Comparison of ENCODE assay signal across 13 cellular contexts in the genomic region with DNA sequence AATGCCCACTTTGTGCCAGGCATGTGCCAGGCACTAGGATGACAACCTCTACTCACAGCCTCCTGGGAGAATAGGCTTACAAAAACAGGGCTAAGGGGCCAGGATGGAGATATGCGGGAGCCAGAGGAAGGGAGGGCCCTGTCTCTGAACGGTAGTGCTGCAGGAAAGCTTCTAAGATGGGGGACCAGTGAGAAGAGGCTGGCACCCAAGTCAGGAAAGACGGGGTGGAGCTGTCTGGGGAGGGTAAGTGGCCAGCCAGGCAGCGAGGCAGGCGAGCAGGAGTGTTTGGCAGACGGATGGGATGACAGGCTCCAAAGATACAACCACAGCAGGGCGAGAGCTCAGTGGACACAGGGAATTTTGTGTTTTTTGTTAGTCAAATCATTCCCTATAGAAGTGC. TPM values are rescaled to one million over a fixed set of nuclear protein-coding genes. Genes with fewer than 3 reads are reported as not detected.
DNase-seq lines count a peak whose midpoint lies in the region; ATAC-seq and TF ChIP-seq lines count a peak whose summit lies in the region.
"Had no signal": no experiment of that assay in that cellular context is flagged by ENCODE, and none has a peak within 500 bp of the region (broad histone marks: within the 10 kb centered on the region; RNA-seq: fewer than 3 reads in every experiment).

No MANE protein-coding gene starts in this region.

- H3K9me3 ChIP-seq in parathyroid adenoma (ENCODE audit: control insufficient read depth, low read length) (no peaks in the 10 kb centered on the region), stomach (no peaks in the 10 kb centered on the region)
- H3K9me3 ChIP-seq: A549 had no signal

- no peaks in the 10 kb centered on the region for H3K9me3 Mint-ChIP-seq in activated naive CD4-positive, alpha-beta T cell treated with anti-CD3 and anti-CD28 coated beads, Interleukin-2, amount 50 U/mL, for 24 hours
- H3K9me3 Mint-ChIP-seq in activated naive CD4-positive, alpha-beta T cell treated with anti-CD3 and anti-CD28 coated beads, Interleukin-2, amount 50 U/mL, for 72 hours = no peaks in the 10 kb centered on the region
- no peaks in the 10 kb centered on the region for H3K9me3 Mint-ChIP-seq in type B pancreatic cell
- H3K9me3 Mint-ChIP-seq: activated T-helper 2 cell treated with anti-CD3 and anti-CD28 coated beads, Interferon-gamma antibody, Interleukin-2, Interleukin-4, amounts not matched to agents 10 μg/mL and 5 μg/mL and 100 μg/mL, durations not matched to agents 14 hours and 24 hours and 36 hours had no signal

- no peak for ATAC-seq in activated naive CD4-positive, alpha-beta T cell treated with anti-CD3 and anti-CD28 coated beads, Interleukin-2, amount 50 U/mL, for 72 hours
- ATAC-seq in GM18519 (IDR thresholded peaks at IDR 0.05; ENCODE audit: low FRiP score, unreplicated experiment) = no peak
- no peak for ATAC-seq in GM21737 (IDR thresholded peaks at IDR 0.05; ENCODE audit: unreplicated experiment)
- ATAC-seq: A549 had no signal

- intact Hi-C loops in stomach (cut with DNase I; ENCODE audit: low total_unique reads) = no loop called here

- peaks cover 19% of the 10 kb centered on the region for H3K79me2 ChIP-seq in parathyroid adenoma

- TF ChIP-seq CTCF in parathyroid adenoma (IDR thresholded peaks at IDR 0.05) (no peak), type B pancreatic cell (conservative IDR thresholded peaks at IDR 0.05) (no peak), stomach (IDR thresholded peaks at IDR 0.05) (no peak)

- H3K36me3 Mint-ChIP-seq in activated naive CD4-positive, alpha-beta T cell treated with anti-CD3 and anti-CD28 coated beads, Interleukin-2, amount 50 U/mL, for 24 hours = peaks cover 12% of the 10 kb centered on the region
- H3K36me3 Mint-ChIP-seq in activated naive CD4-positive, alpha-beta T cell treated with anti-CD3 and anti-CD28 coated beads, Interleukin-2, amount 50 U/mL, for 72 hours = peaks cover 0 to 7% of the 10 kb centered on the region in 2 donors
- peaks cover 20% of the 10 kb centered on the region for H3K36me3 Mint-ChIP-seq in type B pancreatic cell

- no peak overlapping the region for H3K4me2 ChIP-seq in parathyroid adenoma (ENCODE audit: low read length)
- H3K4me2 ChIP-seq: A549 had no signal

- peak overlapping the region; percentile 30 for H3K27ac Mint-ChIP-seq in activated naive CD4-positive, alpha-beta T cell treated with anti-CD3 and anti-CD28 coated beads, Interleukin-2, amount 50 U/mL, for 24 hours
- H3K27ac Mint-ChIP-seq in activated naive CD4-positive, alpha-beta T cell treated with anti-CD3 and anti-CD28 coated beads, Interleukin-2, amount 50 U/mL, for 72 hours = peak overlapping the region in 1 of 2 donors; percentile 73
- peak overlapping the region; percentile 95 for H3K27ac Mint-ChIP-seq in type B pancreatic cell
- H3K27ac Mint-ChIP-seq: activated T-helper 2 cell treated with anti-CD3 and anti-CD28 coated beads, Interferon-gamma antibody, Interleukin-2, Interleukin-4, amounts not matched to agents 10 μg/mL and 5 μg/mL and 100 μg/mL, durations not matched to agents 14 hours and 24 hours and 36 hours had no signal

- peaks cover 41% of the 10 kb centered on the region for H3K4me1 Mint-ChIP-seq in activated naive CD4-positive, alpha-beta T cell treated with anti-CD3 and anti-CD28 coated beads, Interleukin-2, amount 50 U/mL, for 24 hours
- peaks cover 14% of the 10 kb centered on the region for H3K4me1 Mint-ChIP-seq in type B pancreatic cell (ENCODE audit: unreplicated experiment)

- no peaks in the 10 kb centered on the region for H3K27me3 Mint-ChIP-seq in activated naive CD4-positive, alpha-beta T cell treated with anti-CD3 and anti-CD28 coated beads, Interleukin-2, amount 50 U/mL, for 24 hours
- H3K27me3 Mint-ChIP-seq in type B pancreatic cell = no peaks in the 10 kb centered on the region

- H3K36me3 ChIP-seq in parathyroid adenoma (ENCODE audit: control insufficient read depth, insufficient read depth, low read length) (no peaks in the 10 kb centered on the region), stomach (peaks cover 15 to 53% (median 49%) of the 10 kb centered on the region in 4 donors)

- H2AFZ ChIP-seq in parathyroid adenoma = no peak overlapping the region

- H3K9ac ChIP-seq in parathyroid adenoma = no peak overlapping the region

- H3K27me3 ChIP-seq in parathyroid adenoma (ENCODE audit: control insufficient read depth, insufficient read depth, low read length) (no peaks in the 10 kb centered on the region), stomach (no peaks in the 10 kb centered on the region)

- H3K4me3 ChIP-seq in parathyroid adenoma (ENCODE audit: low read depth, low read length) (no peak overlapping the region), stomach (no peak overlapping the region)
- H3K4me3 ChIP-seq: A549 had no signal

- DNase-seq in activated naive CD4-positive, alpha-beta T cell treated with anti-CD3 and anti-CD28 coated beads, Interleukin-2, amount 50 U/mL, for 72 hours (ENCODE audit: low spot score in 2 of 2) = no peak
- DNase-seq in epithelial cell of prostate (ENCODE audit: low read depth, low spot score) (no peak), type B pancreatic cell (ENCODE audit: extremely low spot score, unreplicated experiment) (no peak), stomach (no peak)
- DNase-seq: NCI-H2029; NCI-H510A; stimulated activated naive CD4-positive, alpha-beta T cell treated with Interleukin-2 at 50 U/mL for 16 hours had no signal

- H3K4me1 ChIP-seq in parathyroid adenoma = peaks cover 13% of the 10 kb centered on the region
- H3K4me1 ChIP-seq in stomach = peaks cover 5 to 23% (median 14%) of the 10 kb centered on the region in 4 donors

- 72 to 88% (median 81%) methylated on average over 7 of the region's 7 CpGs for WGBS in stomach, 5 donors

- H3K4me3 Mint-ChIP-seq in activated naive CD4-positive, alpha-beta T cell treated with anti-CD3 and anti-CD28 coated beads, Interleukin-2, amount 50 U/mL, for 24 hours = no peak overlapping the region
- H3K4me3 Mint-ChIP-seq in type B pancreatic cell = peak overlapping the region; percentile 36

- no peak for TF ChIP-seq EP300 in stomach (IDR thresholded peaks at IDR 0.05)

- no peak for TF ChIP-seq POLR2A in stomach (IDR thresholded peaks at IDR 0.05)

- H3K27ac ChIP-seq in epithelial cell of prostate (peak overlapping the region; percentile 51), parathyroid adenoma (peak overlapping the region; percentile 20), stomach (peak overlapping the region in 2 of 5 donors; percentile 6 to 46)
- H3K27ac ChIP-seq: A549 had no signal

RNA-seq across cellular contexts. Expression of a gene that starts 44.7 kb away (rescaled TPM):
- total RNA-seq in activated naive CD4-positive, alpha-beta T cell treated with anti-CD3 and anti-CD28 coated beads, Interleukin-2, amount 50 U/mL, for 72 hours = 100 to 1,000 TPM; 359 to 904 TPM
- total RNA-seq in type B pancreatic cell (ENCODE audit: low replicate concordance) (241 and 297 TPM in 2 replicates), stomach (100 to 1,000 TPM in 4 of 5 donors, 10 to 100 TPM in 1; 93.2 to 306 (median 110) TPM)
- polyA plus RNA-seq in stomach = 10 to 100 TPM; 66.1 to 80.9 (median 67.8) TPM
